ENCODE assay signal across 1 cellular context in the genomic region with DNA sequence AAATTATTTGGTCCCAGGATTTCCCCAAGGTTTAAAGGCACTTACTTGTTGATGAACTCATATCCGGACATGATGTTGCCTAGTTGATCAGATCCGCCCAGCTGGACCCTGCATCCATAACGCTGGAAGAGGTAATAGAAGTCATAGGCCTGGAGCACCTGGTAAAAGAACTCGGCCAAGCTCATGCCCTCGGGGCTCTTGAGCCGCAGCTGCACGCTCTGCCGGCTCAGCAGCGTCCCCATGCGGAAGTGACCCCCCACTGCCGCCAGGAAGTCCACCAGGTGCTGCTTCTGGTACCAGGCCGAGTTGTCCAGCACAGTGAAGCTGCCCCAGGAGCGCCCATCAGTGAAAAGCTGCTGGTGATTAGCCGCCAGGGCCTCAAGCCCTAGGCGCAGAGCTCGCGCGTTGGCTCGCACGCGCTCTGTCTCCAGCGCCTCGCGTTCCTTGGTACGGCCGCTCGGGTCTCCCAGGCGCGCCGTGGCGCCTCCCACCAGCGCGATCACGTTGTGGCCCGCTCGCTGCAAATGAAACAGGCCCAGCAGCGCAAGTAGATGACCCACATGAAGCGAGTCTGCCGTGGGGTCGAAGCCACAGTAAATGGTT.
TF ChIP-seq lines count a peak whose summit lies in the region.

No MANE protein-coding gene starts in this region.

TF ChIP-seq in endothelial cell of umbilical vein, 7 proteins besides CTCF, POLR2A, EP300 and RAD21:
- TF ChIP-seq, protein P1, sequence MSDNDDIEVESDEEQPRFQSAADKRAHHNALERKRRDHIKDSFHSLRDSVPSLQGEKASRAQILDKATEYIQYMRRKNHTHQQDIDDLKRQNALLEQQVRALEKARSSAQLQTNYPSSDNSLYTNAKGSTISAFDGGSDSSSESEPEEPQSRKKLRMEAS (IDR thresholded peaks at IDR 0.05; ENCODE audit: insufficient read depth, insufficient read length), result no peak
- TF ChIP-seq FOS (IDR thresholded peaks at IDR 0.05; ENCODE audit: borderline replicate concordance, insufficient read depth, low read length) (peak; percentile 69), MYC (IDR thresholded peaks at IDR 0.05; ENCODE audit: low read depth, low read length) (no peak), GATA2 (IDR thresholded peaks at IDR 0.05; ENCODE audit: insufficient read depth, insufficient read length, low read depth, low read length) (peak; percentile 35), EZH2 (IDR thresholded peaks at IDR 0.05; ENCODE audit: borderline replicate concordance, low read depth, low read length, severe bottlenecking) (no peak), JUN (IDR thresholded peaks at IDR 0.05; ENCODE audit: borderline replicate concordance, insufficient read depth, insufficient read length, low read depth) (peak; percentile 29), POLR2AphosphoS5 (IDR thresholded peaks at IDR 0.05; ENCODE audit: insufficient read depth, low read depth, low read length) (peak; percentile 68)
TF ChIP-seq in endothelial cell of umbilical vein: peak in this region for 4.
